Comparison of ENCODE assay signal across 8 cellular contexts in the genomic region with DNA sequence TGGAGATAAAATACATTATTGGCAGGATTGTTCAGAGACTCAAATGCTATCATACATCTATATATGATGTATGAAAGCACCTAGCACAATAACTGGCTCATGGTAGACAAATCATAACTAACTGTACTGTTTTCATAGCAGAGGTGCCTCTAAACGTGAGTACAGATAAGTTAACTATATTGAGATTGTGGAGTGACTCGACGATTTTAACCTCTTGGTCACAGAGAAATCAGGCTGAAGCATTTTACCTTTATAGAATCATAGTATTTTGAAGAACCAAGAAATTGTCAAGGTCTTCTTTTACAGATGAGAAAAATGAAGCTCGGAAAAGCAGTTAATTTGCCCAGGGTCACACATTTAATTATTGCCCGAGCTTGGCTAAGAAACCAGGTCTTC. TPM values are rescaled to one million over a fixed set of nuclear protein-coding genes. Genes with fewer than 3 reads are reported as not detected.
DNase-seq lines count a peak whose midpoint lies in the region; ATAC-seq and TF ChIP-seq lines count a peak whose summit lies in the region.

No MANE protein-coding gene starts in this region.

- H3K9me2 ChIP-seq in SK-N-SH, result no peaks in the 10 kb centered on the region

- H3K27me3 ChIP-seq in SK-N-SH (ENCODE audit: insufficient read depth), result no peaks in the 10 kb centered on the region
- H3K27me3 ChIP-seq in gastroesophageal sphincter, result no peaks in the 10 kb centered on the region
- no peaks in the 10 kb centered on the region for H3K27me3 ChIP-seq in smooth muscle cell (ENCODE audit: low read depth)

- CTCF ChIA-PET in SK-N-SH (lab: Yijun Ruan, JAX), result interaction anchor here (0.8 to 2.2 kb wide), 5 partner anchors 10 to 320 kb away, joined by 3 to 23 read pairs (median 4); no protein-coding TSS in a partner anchor

- no peak for TF ChIP-seq POLR2A in gastroesophageal sphincter (IDR thresholded peaks at IDR 0.05)

- DNase-seq in SK-N-SH, result no peak
- no peak for DNase-seq in smooth muscle cell (lab: John Stamatoyannopoulos, UW; ENCODE audit: unreplicated experiment)
- DNase-seq in CD1c-positive myeloid dendritic cell (ENCODE audit: extremely low spot score), result no peak
- no peak for DNase-seq in retina
- no peak for DNase-seq in AG08395 (ENCODE audit: low spot score)

- peak overlapping the region; percentile 96; the same call in 1 of the 2 replicates for H3K9ac ChIP-seq in SK-N-SH
- H3K9ac ChIP-seq in smooth muscle cell (ENCODE audit: low read depth), result no peak overlapping the region

- H3K79me2 ChIP-seq in SK-N-SH (ENCODE audit: insufficient read depth) (peaks cover 20% of the 10 kb centered on the region), smooth muscle cell (ENCODE audit: low read depth) (peaks cover 14% of the 10 kb centered on the region)

- TF ChIP-seq EP300 in SK-N-SH (IDR thresholded peaks at IDR 0.05; ENCODE audit: borderline replicate concordance in 1 of 2, low read depth in 1 of 2, low read length in 1 of 2) (no peak), gastroesophageal sphincter (IDR thresholded peaks at IDR 0.05) (no peak)

- TF ChIP-seq RAD21 in SK-N-SH (IDR thresholded peaks at IDR 0.05; ENCODE audit: low read length), result no peak

- no peaks in the 10 kb centered on the region for H4K20me1 ChIP-seq in SK-N-SH (ENCODE audit: insufficient read depth)
- no peaks in the 10 kb centered on the region for H4K20me1 ChIP-seq in smooth muscle cell (ENCODE audit: low read depth)

- peak overlapping the region; percentile 94 for H3K4me2 ChIP-seq in SK-N-SH
- H3K4me2 ChIP-seq in smooth muscle cell, result peak overlapping the region; percentile 99

- ATAC-seq in SK-N-SH treated with all-trans-retinoic acid at 6 μM for 48 hours (no peak), gastroesophageal sphincter (no peak)

- H3K4me3 ChIP-seq in SK-N-SH (ENCODE audit: low read depth in 2 of 2, low read length in 1 of 2), result peak overlapping the region in 1 of 2 experiments; percentile 92; a peak in 2 of 4 replicates
- peak overlapping the region; percentile 77 to 84 for H3K4me3 ChIP-seq in gastroesophageal sphincter
- H3K4me3 ChIP-seq in smooth muscle cell, result peak overlapping the region; percentile 96

- POLR2A ChIA-PET in SK-N-SH (lab: Yijun Ruan, JAX), result interaction anchor here (1.4 to 1.5 kb wide), 2 partner anchors 16 to 27 kb away, joined by 3 to 5 read pairs; no protein-coding TSS in a partner anchor

- H3K36me3 ChIP-seq in SK-N-SH (replicated peaks in 1 of 2; ENCODE audit: control insufficient read depth in 1 of 2, insufficient read depth in 2 of 2, low read length in 1 of 2) (peaks cover 22 to 23% of the 10 kb centered on the region in 2 experiments), gastroesophageal sphincter (peaks cover 0 to 17% of the 10 kb centered on the region in 2 donors), smooth muscle cell (ENCODE audit: low read depth) (no peaks in the 10 kb centered on the region)

- H2AFZ ChIP-seq in SK-N-SH (ENCODE audit: low read depth) (peak overlapping the region; percentile 96; the same call in 1 of the 2 replicates), smooth muscle cell (ENCODE audit: low read depth) (peak overlapping the region; percentile 85)

- H3K4me1 ChIP-seq in SK-N-SH (ENCODE audit: control insufficient read depth in 1 of 2, insufficient read depth in 2 of 2, low read depth in 1 of 2, low read length in 1 of 2), result peaks cover 4 to 5% of the 10 kb centered on the region in 2 experiments; a peak in 3 of 4 replicates
- H3K4me1 ChIP-seq in gastroesophageal sphincter, result peaks cover 0 to 44% (median 2%) of the 10 kb centered on the region in 3 donors
- peaks cover 19% of the 10 kb centered on the region for H3K4me1 ChIP-seq in smooth muscle cell (ENCODE audit: low read depth)

- H3K9me3 ChIP-seq in SK-N-SH, result no peaks in the 10 kb centered on the region
- no peaks in the 10 kb centered on the region for H3K9me3 ChIP-seq in gastroesophageal sphincter
- no peaks in the 10 kb centered on the region for H3K9me3 ChIP-seq in smooth muscle cell (replicated peaks; ENCODE audit: low read depth)

- H3K27ac ChIP-seq in SK-N-SH (ENCODE audit: low read depth in 2 of 2, low read length in 1 of 2) (peak overlapping the region; percentile 43 to 81; a peak in 3 of 4 replicates), VCaP (peak overlapping the region; percentile 86), gastroesophageal sphincter (peak overlapping the region in 3 of 4 donors; percentile 97 to 99 (median 97)), smooth muscle cell (ENCODE audit: low read depth) (peak overlapping the region; percentile 33)

- H3F3A ChIP-seq in SK-N-SH (replicated peaks; ENCODE audit: insufficient read depth) (peaks cover 27% of the 10 kb centered on the region), smooth muscle cell (ENCODE audit: low read depth) (peaks cover 28% of the 10 kb centered on the region)

- WGBS in SK-N-SH (ENCODE audit: low lambda C conversion rate), result 85% methylated on average over 5 of the region's 5 CpGs
- 50 to 65% methylated on average over 2 to 5 of the region's 5 CpGs for WGBS in gastroesophageal sphincter (ENCODE audit: low coverage in 1 of 2), 2 donors
- 64% methylated on average over 5 of the region's 5 CpGs for whole genome bisulfite sequencing in smooth muscle cell (ENCODE audit: low lambda C conversion rate)

- TF ChIP-seq CTCF in SK-N-SH (IDR thresholded peaks at IDR 0.05) (no peak), VCaP (conservative IDR thresholded peaks at IDR 0.05) (no peak), gastroesophageal sphincter (IDR thresholded peaks at IDR 0.05) (no peak), smooth muscle cell (IDR thresholded peaks at IDR 0.05; ENCODE audit: borderline replicate concordance, insufficient read depth, poor library complexity, severe bottlenecking) (no peak)

TF ChIP-seq in SK-N-SH, 30 proteins besides CTCF, POLR2A, EP300 and RAD21 (continues in another document):
- no peak for TF ChIP-seq FOXJ3 (CRISPR knock-in tag; IDR thresholded peaks at IDR 0.05)
- TF ChIP-seq, protein P1, sequence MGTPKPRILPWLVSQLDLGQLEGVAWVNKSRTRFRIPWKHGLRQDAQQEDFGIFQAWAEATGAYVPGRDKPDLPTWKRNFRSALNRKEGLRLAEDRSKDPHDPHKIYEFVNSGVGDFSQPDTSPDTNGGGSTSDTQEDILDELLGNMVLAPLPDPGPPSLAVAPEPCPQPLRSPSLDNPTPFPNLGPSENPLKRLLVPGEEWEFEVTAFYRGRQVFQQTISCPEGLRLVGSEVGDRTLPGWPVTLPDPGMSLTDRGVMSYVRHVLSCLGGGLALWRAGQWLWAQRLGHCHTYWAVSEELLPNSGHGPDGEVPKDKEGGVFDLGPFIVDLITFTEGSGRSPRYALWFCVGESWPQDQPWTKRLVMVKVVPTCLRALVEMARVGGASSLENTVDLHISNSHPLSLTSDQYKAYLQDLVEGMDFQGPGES (IDR thresholded peaks at IDR 0.05; ENCODE audit: low read depth, low read length), result no peak
- TF ChIP-seq, protein P2, sequence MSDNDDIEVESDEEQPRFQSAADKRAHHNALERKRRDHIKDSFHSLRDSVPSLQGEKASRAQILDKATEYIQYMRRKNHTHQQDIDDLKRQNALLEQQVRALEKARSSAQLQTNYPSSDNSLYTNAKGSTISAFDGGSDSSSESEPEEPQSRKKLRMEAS (IDR thresholded peaks at IDR 0.05; ENCODE audit: low read depth), result no peak
- TF ChIP-seq, protein P3, sequence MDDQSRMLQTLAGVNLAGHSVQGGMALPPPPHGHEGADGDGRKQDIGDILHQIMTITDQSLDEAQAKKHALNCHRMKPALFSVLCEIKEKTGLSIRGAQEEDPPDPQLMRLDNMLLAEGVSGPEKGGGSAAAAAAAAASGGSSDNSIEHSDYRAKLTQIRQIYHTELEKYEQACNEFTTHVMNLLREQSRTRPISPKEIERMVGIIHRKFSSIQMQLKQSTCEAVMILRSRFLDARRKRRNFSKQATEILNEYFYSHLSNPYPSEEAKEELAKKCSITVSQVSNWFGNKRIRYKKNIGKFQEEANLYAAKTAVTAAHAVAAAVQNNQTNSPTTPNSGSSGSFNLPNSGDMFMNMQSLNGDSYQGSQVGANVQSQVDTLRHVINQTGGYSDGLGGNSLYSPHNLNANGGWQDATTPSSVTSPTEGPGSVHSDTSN (IDR thresholded peaks at IDR 0.05), result no peak

TF ChIP-seq in SK-N-SH treated with all-trans-retinoic acid at 6 μM for 48 hours, 23 proteins besides CTCF, POLR2A, EP300 and RAD21 (continues in another document):
- TF ChIP-seq, protein P4, sequence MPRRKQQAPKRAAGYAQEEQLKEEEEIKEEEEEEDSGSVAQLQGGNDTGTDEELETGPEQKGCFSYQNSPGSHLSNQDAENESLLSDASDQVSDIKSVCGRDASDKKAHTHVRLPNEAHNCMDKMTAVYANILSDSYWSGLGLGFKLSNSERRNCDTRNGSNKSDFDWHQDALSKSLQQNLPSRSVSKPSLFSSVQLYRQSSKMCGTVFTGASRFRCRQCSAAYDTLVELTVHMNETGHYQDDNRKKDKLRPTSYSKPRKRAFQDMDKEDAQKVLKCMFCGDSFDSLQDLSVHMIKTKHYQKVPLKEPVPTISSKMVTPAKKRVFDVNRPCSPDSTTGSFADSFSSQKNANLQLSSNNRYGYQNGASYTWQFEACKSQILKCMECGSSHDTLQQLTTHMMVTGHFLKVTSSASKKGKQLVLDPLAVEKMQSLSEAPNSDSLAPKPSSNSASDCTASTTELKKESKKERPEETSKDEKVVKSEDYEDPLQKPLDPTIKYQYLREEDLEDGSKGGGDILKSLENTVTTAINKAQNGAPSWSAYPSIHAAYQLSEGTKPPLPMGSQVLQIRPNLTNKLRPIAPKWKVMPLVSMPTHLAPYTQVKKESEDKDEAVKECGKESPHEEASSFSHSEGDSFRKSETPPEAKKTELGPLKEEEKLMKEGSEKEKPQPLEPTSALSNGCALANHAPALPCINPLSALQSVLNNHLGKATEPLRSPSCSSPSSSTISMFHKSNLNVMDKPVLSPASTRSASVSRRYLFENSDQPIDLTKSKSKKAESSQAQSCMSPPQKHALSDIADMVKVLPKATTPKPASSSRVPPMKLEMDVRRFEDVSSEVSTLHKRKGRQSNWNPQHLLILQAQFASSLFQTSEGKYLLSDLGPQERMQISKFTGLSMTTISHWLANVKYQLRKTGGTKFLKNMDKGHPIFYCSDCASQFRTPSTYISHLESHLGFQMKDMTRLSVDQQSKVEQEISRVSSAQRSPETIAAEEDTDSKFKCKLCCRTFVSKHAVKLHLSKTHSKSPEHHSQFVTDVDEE (CRISPR knock-in tag; IDR thresholded peaks at IDR 0.05), result no peak
- no peak for TF ChIP-seq ZNF70 (CRISPR knock-in tag; IDR thresholded peaks at IDR 0.05)
- TF ChIP-seq RARB (CRISPR knock-in tag; IDR thresholded peaks at IDR 0.05), result no peak
- TF ChIP-seq TOX (CRISPR knock-in tag; IDR thresholded peaks at IDR 0.05; ENCODE audit: borderline replicate concordance), result no peak

RNA-seq across cellular contexts. Expression of a gene that starts 0.7 kb away (rescaled TPM):
- 16.6 and 20.0 TPM in 2 replicates for polyA plus RNA-seq in SK-N-SH (2012; rRNA removed)
- 24.8 and 29.8 TPM in 2 replicates for polyA plus RNA-seq in SK-N-SH (2012; cell fraction: cytosol; rRNA removed)
- 7.3 and 13.3 TPM in 2 replicates for polyA plus RNA-seq in SK-N-SH (2012; cell fraction: nucleus; rRNA removed)
- 10 to 100 TPM; 35.9 to 67.4 (median 52.5) TPM for total RNA-seq in gastroesophageal sphincter
- 22.4 and 35.1 TPM in 2 replicates for total RNA-seq in smooth muscle cell
- polyA plus RNA-seq in smooth muscle cell, result 23.3 and 29.4 TPM in 2 replicates

RNA-seq across cellular contexts. Expression of a gene that starts 28.3 kb away (rescaled TPM):
- polyA plus RNA-seq in SK-N-SH (2012; rRNA removed) (85.6 and 108 TPM in 2 replicates), smooth muscle cell (225 and 241 TPM in 2 replicates)
- polyA plus RNA-seq in SK-N-SH (2012; cell fraction: cytosol; rRNA removed), result 113 and 145 TPM in 2 replicates
- polyA plus RNA-seq in SK-N-SH (2012; cell fraction: nucleus; rRNA removed), result 27.7 and 44.7 TPM in 2 replicates
- total RNA-seq in gastroesophageal sphincter (10 to 100 TPM; 63.0 to 97.7 (median 69.2) TPM), smooth muscle cell (172 and 187 TPM in 2 replicates)

Comparison
In these comparisons a context has a peak if more than half of its experiments do, and no peak if none do; other contexts are left out.
1. H3K27ac ChIP-seq: peak in every context shown above with its lines; median percentile 97 in gastroesophageal sphincter; 86 in VCaP; 62 in SK-N-SH; 33 in smooth muscle cell.